ENCODE assay signal across 2 cellular contexts in the genomic region with DNA sequence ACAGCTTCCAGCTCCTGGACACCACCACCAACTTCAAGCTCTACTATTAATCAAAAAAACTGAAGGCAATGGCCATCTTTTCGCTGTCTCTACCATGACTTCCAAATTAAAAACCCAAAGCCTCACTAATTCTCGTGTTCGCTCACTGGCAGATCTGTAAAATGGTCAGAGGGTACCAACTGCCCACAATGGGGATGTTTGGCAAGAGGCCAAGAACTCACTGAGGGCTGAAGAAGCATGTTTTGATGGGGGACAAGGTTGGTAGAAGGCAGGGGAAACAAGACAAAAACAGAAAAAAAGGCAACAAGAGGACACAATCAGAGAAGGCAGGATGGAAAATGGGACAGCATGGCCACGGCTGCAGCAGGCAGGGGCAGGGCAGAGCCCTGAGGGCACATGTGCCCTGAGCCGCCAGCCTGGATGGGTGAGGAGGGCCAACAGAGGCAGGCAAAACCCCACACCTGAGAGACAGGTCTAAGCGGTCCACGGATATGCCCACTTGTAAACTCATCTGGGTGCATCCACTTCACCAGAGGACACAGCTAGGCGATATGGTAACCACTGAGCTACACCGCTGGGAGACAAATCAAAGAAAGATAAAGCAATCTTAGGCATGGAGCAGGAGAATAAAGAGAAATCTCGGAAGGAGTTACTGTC.
TF ChIP-seq lines count a peak whose summit lies in the region.

No MANE protein-coding gene starts in this region.

TF ChIP-seq in endothelial cell of umbilical vein, 7 proteins besides CTCF, POLR2A, EP300 and RAD21:
- TF ChIP-seq FOS (IDR thresholded peaks at IDR 0.05; ENCODE audit: borderline replicate concordance, insufficient read depth, low read length): no peak
- TF ChIP-seq MYC (IDR thresholded peaks at IDR 0.05; ENCODE audit: low read depth, low read length): no peak
- TF ChIP-seq JUN (IDR thresholded peaks at IDR 0.05; ENCODE audit: borderline replicate concordance, insufficient read depth, insufficient read length, low read depth): no peak
- TF ChIP-seq MAX (IDR thresholded peaks at IDR 0.05; ENCODE audit: insufficient read depth, insufficient read length): no peak
- TF ChIP-seq POLR2AphosphoS5 (IDR thresholded peaks at IDR 0.05; ENCODE audit: insufficient read depth, low read depth, low read length): no peak
- TF ChIP-seq EZH2 (IDR thresholded peaks at IDR 0.05; ENCODE audit: borderline replicate concordance, low read depth, low read length, severe bottlenecking): no peak
- TF ChIP-seq GATA2 (IDR thresholded peaks at IDR 0.05; ENCODE audit: insufficient read depth, insufficient read length, low read depth, low read length): no peak

TF ChIP-seq in GM23338, 12 proteins besides CTCF, POLR2A, EP300 and RAD21:
- TF ChIP-seq POLR2AphosphoS5 (IDR thresholded peaks at IDR 0.05; ENCODE audit: low read depth) (no peak), CREB1 (CRISPR knock-in tag; IDR thresholded peaks at IDR 0.05; ENCODE audit: low read depth) (no peak), ETS1 (IDR thresholded peaks at IDR 0.05) (no peak), EZH2 (IDR thresholded peaks at IDR 0.05; ENCODE audit: low read depth, unreplicated experiment) (no peak), EZH2phosphoT487 (IDR thresholded peaks at IDR 0.05; ENCODE audit: unreplicated experiment) (no peak), JUNB (IDR thresholded peaks at IDR 0.05; ENCODE audit: unreplicated experiment) (no peak), NANOG (IDR thresholded peaks at IDR 0.05; ENCODE audit: borderline replicate concordance) (no peak), ZNF114 (CRISPR knock-in tag; IDR thresholded peaks at IDR 0.05) (no peak), STAT1 (IDR thresholded peaks at IDR 0.05; ENCODE audit: unreplicated experiment) (no peak)
- TF ChIP-seq, protein P1, sequence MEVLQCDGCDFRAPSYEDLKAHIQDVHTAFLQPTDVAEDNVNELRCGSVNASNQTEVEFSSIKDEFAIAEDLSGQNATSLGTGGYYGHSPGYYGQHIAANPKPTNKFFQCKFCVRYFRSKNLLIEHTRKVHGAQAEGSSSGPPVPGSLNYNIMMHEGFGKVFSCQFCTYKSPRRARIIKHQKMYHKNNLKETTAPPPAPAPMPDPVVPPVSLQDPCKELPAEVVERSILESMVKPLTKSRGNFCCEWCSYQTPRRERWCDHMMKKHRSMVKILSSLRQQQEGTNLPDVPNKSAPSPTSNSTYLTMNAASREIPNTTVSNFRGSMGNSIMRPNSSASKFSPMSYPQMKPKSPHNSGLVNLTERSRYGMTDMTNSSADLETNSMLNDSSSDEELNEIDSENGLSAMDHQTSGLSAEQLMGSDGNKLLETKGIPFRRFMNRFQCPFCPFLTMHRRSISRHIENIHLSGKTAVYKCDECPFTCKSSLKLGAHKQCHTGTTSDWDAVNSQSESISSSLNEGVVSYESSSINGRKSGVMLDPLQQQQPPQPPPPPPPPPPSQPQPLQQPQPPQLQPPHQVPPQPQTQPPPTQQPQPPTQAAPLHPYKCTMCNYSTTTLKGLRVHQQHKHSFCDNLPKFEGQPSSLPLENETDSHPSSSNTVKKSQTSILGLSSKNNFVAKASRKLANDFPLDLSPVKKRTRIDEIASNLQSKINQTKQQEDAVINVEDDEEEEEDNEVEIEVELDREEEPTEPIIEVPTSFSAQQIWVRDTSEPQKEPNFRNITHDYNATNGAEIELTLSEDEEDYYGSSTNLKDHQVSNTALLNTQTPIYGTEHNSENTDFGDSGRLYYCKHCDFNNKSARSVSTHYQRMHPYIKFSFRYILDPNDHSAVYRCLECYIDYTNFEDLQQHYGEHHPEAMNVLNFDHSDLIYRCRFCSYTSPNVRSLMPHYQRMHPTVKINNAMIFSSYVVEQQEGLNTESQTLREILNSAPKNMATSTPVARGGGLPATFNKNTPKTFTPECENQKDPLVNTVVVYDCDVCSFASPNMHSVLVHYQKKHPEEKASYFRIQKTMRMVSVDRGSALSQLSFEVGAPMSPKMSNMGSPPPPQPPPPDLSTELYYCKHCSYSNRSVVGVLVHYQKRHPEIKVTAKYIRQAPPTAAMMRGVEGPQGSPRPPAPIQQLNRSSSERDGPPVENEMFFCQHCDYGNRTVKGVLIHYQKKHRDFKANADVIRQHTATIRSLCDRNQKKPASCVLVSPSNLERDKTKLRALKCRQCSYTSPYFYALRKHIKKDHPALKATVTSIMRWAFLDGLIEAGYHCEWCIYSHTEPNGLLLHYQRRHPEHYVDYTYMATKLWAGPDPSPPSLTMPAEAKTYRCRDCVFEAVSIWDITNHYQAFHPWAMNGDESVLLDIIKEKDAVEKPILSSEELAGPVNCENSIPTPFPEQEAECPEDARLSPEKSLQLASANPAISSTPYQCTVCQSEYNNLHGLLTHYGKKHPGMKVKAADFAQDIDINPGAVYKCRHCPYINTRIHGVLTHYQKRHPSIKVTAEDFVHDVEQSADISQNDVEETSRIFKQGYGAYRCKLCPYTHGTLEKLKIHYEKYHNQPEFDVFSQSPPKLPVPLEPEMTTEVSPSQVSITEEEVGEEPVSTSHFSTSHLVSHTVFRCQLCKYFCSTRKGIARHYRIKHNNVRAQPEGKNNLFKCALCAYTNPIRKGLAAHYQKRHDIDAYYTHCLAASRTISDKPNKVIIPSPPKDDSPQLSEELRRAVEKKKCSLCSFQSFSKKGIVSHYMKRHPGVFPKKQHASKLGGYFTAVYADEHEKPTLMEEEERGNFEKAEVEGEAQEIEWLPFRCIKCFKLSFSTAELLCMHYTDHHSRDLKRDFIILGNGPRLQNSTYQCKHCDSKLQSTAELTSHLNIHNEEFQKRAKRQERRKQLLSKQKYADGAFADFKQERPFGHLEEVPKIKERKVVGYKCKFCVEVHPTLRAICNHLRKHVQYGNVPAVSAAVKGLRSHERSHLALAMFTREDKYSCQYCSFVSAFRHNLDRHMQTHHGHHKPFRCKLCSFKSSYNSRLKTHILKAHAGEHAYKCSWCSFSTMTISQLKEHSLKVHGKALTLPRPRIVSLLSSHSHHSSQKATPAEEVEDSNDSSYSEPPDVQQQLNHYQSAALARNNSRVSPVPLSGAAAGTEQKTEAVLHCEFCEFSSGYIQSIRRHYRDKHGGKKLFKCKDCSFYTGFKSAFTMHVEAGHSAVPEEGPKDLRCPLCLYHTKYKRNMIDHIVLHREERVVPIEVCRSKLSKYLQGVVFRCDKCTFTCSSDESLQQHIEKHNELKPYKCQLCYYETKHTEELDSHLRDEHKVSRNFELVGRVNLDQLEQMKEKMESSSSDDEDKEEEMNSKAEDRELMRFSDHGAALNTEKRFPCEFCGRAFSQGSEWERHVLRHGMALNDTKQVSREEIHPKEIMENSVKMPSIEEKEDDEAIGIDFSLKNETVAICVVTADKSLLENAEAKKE (CRISPR knock-in tag; IDR thresholded peaks at IDR 0.05): no peak
- TF ChIP-seq, protein P2, sequence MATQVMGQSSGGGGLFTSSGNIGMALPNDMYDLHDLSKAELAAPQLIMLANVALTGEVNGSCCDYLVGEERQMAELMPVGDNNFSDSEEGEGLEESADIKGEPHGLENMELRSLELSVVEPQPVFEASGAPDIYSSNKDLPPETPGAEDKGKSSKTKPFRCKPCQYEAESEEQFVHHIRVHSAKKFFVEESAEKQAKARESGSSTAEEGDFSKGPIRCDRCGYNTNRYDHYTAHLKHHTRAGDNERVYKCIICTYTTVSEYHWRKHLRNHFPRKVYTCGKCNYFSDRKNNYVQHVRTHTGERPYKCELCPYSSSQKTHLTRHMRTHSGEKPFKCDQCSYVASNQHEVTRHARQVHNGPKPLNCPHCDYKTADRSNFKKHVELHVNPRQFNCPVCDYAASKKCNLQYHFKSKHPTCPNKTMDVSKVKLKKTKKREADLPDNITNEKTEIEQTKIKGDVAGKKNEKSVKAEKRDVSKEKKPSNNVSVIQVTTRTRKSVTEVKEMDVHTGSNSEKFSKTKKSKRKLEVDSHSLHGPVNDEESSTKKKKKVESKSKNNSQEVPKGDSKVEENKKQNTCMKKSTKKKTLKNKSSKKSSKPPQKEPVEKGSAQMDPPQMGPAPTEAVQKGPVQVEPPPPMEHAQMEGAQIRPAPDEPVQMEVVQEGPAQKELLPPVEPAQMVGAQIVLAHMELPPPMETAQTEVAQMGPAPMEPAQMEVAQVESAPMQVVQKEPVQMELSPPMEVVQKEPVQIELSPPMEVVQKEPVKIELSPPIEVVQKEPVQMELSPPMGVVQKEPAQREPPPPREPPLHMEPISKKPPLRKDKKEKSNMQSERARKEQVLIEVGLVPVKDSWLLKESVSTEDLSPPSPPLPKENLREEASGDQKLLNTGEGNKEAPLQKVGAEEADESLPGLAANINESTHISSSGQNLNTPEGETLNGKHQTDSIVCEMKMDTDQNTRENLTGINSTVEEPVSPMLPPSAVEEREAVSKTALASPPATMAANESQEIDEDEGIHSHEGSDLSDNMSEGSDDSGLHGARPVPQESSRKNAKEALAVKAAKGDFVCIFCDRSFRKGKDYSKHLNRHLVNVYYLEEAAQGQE (IDR thresholded peaks at IDR 0.05; ENCODE audit: unreplicated experiment): no peak
